ENCODE assay signal across 22 cellular contexts in the genomic region with DNA sequence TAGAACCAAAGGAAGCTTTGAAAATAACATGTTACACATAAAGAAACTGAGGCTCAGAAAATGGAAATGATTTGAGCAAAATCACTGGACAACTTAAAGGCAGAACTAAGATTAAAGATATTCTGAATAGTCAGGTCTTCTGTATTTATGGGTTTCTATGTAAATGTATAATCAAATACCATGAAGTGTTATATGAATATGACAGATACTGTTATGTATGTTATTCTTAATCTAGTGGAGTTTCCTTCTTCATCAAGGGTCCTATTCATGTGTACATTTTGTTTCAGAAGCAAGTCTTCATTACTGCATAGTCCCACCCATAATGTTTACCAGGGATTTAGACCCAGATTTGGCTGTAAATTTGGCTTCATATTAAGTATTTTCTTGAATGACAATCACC.
A peak's percentile ranks its signal among the peaks of the same experiment; 100 is the strongest.
DNase-seq lines count a peak whose midpoint lies in the region; TF ChIP-seq lines count a peak whose summit lies in the region.
"Had no signal": no experiment of that assay in that cellular context is flagged by ENCODE, and none has a peak within 500 bp of the region (broad histone marks: within the 10 kb centered on the region; RNA-seq: fewer than 3 reads in every experiment).

No MANE protein-coding gene starts in this region.

- H3K27me3 Mint-ChIP-seq in activated CD4-positive, alpha-beta memory T cell treated with anti-CD3 and anti-CD28 coated beads for 36 hours, result peaks cover 5% of the 10 kb centered on the region
- H3K27me3 Mint-ChIP-seq in activated CD4-positive, alpha-beta memory T cell treated with anti-CD3 and anti-CD28 coated beads, Interleukin-2, amount 10 ng/mL, durations not matched to agents 7 days and 5 days, result peaks cover 12% of the 10 kb centered on the region
- H3K27me3 Mint-ChIP-seq in CD14-positive monocyte (ENCODE audit: low read depth in 3 of 3), result peaks cover 0 to 2% (median 0%) of the 10 kb centered on the region in 3 donors
- peaks cover 6% of the 10 kb centered on the region for H3K27me3 Mint-ChIP-seq in activated T-helper 1 cell treated with anti-CD3 and anti-CD28 coated beads, Interleukin-12 subunit alpha, Interleukin-12 subunit beta, Interleukin-2, Interleukin-4 antibody, amounts not matched to agents 30 ng/mL and 10 ng/mL and 1 ng/mL, durations not matched to agents 14 hours and 24 hours and 36 hours (ENCODE audit: insufficient read depth)

- intact Hi-C loops in activated CD4-positive, alpha-beta memory T cell treated with anti-CD3 and anti-CD28 coated beads for 36 hours (cut with micrococcal nuclease), result loop anchor here (1.0 to 5.0 kb wide), 11 partner anchors 18 to 958 kb away; no protein-coding TSS in a partner anchor
- intact Hi-C loops in CD14-positive monocyte (cut with micrococcal nuclease), result loop anchor here in 1 of 2 donors (10.0 kb wide), 2 partner anchors 254 to 956 kb away; a partner anchor contains a TSS
- intact Hi-C loops in activated T-helper 1 cell treated with anti-CD3 and anti-CD28 coated beads, Interleukin-12 subunit alpha, Interleukin-12 subunit beta, Interleukin-2, Interleukin-4 antibody, amounts not matched to agents 30 ng/mL and 10 ng/mL and 1 ng/mL, durations not matched to agents 14 hours and 24 hours and 36 hours (cut with micrococcal nuclease), result loop anchor here (1.0 to 2.0 kb wide), 14 partner anchors 18 to 959 kb away; no protein-coding TSS in a partner anchor
- intact Hi-C loops in spleen (cut with DNase I; ENCODE audit: low total_unique reads), result no loop called here
- intact Hi-C loops in posterior cingulate gyrus (cut with DNase I), result no loop called here

- no peaks in the 10 kb centered on the region for H3K36me3 ChIP-seq in spleen
- no peaks in the 10 kb centered on the region for H3K36me3 ChIP-seq in effector memory CD4-positive, alpha-beta T cell (ENCODE audit: control insufficient read depth, insufficient read depth, low read length)
- H3K36me3 ChIP-seq: MG63 had no signal

- H3K27ac ChIP-seq in spleen, result peak overlapping the region in 6 of 8 donors; percentile 50 to 83 (median 78)
- no peak overlapping the region for H3K27ac ChIP-seq in effector memory CD4-positive, alpha-beta T cell (ENCODE audit: insufficient read depth, low read length, poor library complexity, severe bottlenecking)
- H3K27ac ChIP-seq: C4-2B, GM23248 had no signal

- H3K4me1 Mint-ChIP-seq in activated CD4-positive, alpha-beta memory T cell treated with anti-CD3 and anti-CD28 coated beads for 36 hours (ENCODE audit: low read depth), result peaks cover 49% of the 10 kb centered on the region
- peaks cover 15% of the 10 kb centered on the region for H3K4me1 Mint-ChIP-seq in activated CD4-positive, alpha-beta memory T cell treated with anti-CD3 and anti-CD28 coated beads, Interleukin-2, amount 10 ng/mL, durations not matched to agents 7 days and 5 days
- H3K4me1 Mint-ChIP-seq in CD14-positive monocyte, result peaks cover 47% of the 10 kb centered on the region
- H3K4me1 Mint-ChIP-seq in activated T-helper 1 cell treated with anti-CD3 and anti-CD28 coated beads, Interleukin-12 subunit alpha, Interleukin-12 subunit beta, Interleukin-2, Interleukin-4 antibody, amounts not matched to agents 30 ng/mL and 10 ng/mL and 1 ng/mL, durations not matched to agents 14 hours and 24 hours and 36 hours (ENCODE audit: low read depth), result peaks cover 30% of the 10 kb centered on the region

- H3K4me1 ChIP-seq in spleen, result peaks cover 0 to 52% (median 19%) of the 10 kb centered on the region in 6 donors
- H3K4me1 ChIP-seq in effector memory CD4-positive, alpha-beta T cell (ENCODE audit: control insufficient read depth, insufficient read depth, low read length, poor library complexity, severe bottlenecking), result no peaks in the 10 kb centered on the region

- TF ChIP-seq CTCF in CD14-positive monocyte (IDR thresholded peaks at IDR 0.05), result no peak
- TF ChIP-seq CTCF in spleen (IDR thresholded peaks at IDR 0.05 in 8 of 11, conservative IDR thresholded peaks at IDR 0.05 in 3 of 11), result no peak

- POLR2A ChIA-PET in activated CD4-positive, alpha-beta memory T cell treated with anti-CD3 and anti-CD28 coated beads for 36 hours (lab: Charles Lee), result no interaction called here
- POLR2A ChIA-PET in activated CD4-positive, alpha-beta memory T cell treated with anti-CD3 and anti-CD28 coated beads, Interleukin-2, amount 10 ng/mL, durations not matched to agents 7 days and 5 days (lab: Charles Lee), result no interaction called here

- CTCF ChIA-PET in activated CD4-positive, alpha-beta memory T cell treated with anti-CD3 and anti-CD28 coated beads for 36 hours (lab: Charles Lee), result no interaction called here
- CTCF ChIA-PET in activated CD4-positive, alpha-beta memory T cell treated with anti-CD3 and anti-CD28 coated beads, Interleukin-2, amount 10 ng/mL, durations not matched to agents 7 days and 5 days (lab: Charles Lee), result no interaction called here

- H3K36me3 Mint-ChIP-seq in activated CD4-positive, alpha-beta memory T cell treated with anti-CD3 and anti-CD28 coated beads for 36 hours, result peaks cover 4% of the 10 kb centered on the region
- H3K36me3 Mint-ChIP-seq in activated CD4-positive, alpha-beta memory T cell treated with anti-CD3 and anti-CD28 coated beads, Interleukin-2, amount 10 ng/mL, durations not matched to agents 7 days and 5 days (ENCODE audit: low read depth), result no peaks in the 10 kb centered on the region
- peaks cover 9 to 11% of the 10 kb centered on the region in 2 donors for H3K36me3 Mint-ChIP-seq in CD14-positive monocyte
- peaks cover 3% of the 10 kb centered on the region for H3K36me3 Mint-ChIP-seq in activated T-helper 1 cell treated with anti-CD3 and anti-CD28 coated beads, Interleukin-12 subunit alpha, Interleukin-12 subunit beta, Interleukin-2, Interleukin-4 antibody, amounts not matched to agents 30 ng/mL and 10 ng/mL and 1 ng/mL, durations not matched to agents 14 hours and 24 hours and 36 hours (ENCODE audit: low read depth)

- H3K9me3 Mint-ChIP-seq in activated CD4-positive, alpha-beta memory T cell treated with anti-CD3 and anti-CD28 coated beads for 36 hours, result no peaks in the 10 kb centered on the region
- no peaks in the 10 kb centered on the region for H3K9me3 Mint-ChIP-seq in activated CD4-positive, alpha-beta memory T cell treated with anti-CD3 and anti-CD28 coated beads, Interleukin-2, amount 10 ng/mL, durations not matched to agents 7 days and 5 days
- peaks cover 0 to 3% (median 0%) of the 10 kb centered on the region in 7 donors for H3K9me3 Mint-ChIP-seq in CD14-positive monocyte
- H3K9me3 Mint-ChIP-seq in activated T-helper 1 cell treated with anti-CD3 and anti-CD28 coated beads, Interleukin-12 subunit alpha, Interleukin-12 subunit beta, Interleukin-2, Interleukin-4 antibody, amounts not matched to agents 30 ng/mL and 10 ng/mL and 1 ng/mL, durations not matched to agents 14 hours and 24 hours and 36 hours, result no peaks in the 10 kb centered on the region
- H3K9me3 Mint-ChIP-seq: H9, HFFc6 had no signal

- DNase-seq in activated CD4-positive, alpha-beta memory T cell treated with anti-CD3 and anti-CD28 coated beads for 36 hours, result no peak
- no peak for DNase-seq in activated CD4-positive, alpha-beta memory T cell treated with anti-CD3 and anti-CD28 coated beads, Interleukin-2, amount 10 ng/mL, durations not matched to agents 7 days and 5 days
- no peak for DNase-seq in CD14-positive monocyte (ENCODE audit: low spot score)
- no peak for DNase-seq in activated T-helper 1 cell treated with anti-CD3 and anti-CD28 coated beads, Interleukin-12 subunit alpha, Interleukin-12 subunit beta, Interleukin-2, Interleukin-4 antibody, amounts not matched to agents 30 ng/mL and 10 ng/mL and 1 ng/mL, durations not matched to agents 14 hours and 24 hours and 36 hours (ENCODE audit: low spot score)
- DNase-seq in spleen, result no peak
- DNase-seq in pons (ENCODE audit: low spot score), result no peak
- DNase-seq in posterior cingulate gyrus, result no peak
- DNase-seq in effector memory CD4-positive, alpha-beta T cell, result no peak
- DNase-seq: GM23248, HFFc6, MG63, NCI-H1417 treated with DMSO at 0.1 percent for 48 hours, NCI-H187, NCI-H2107, NCI-H446 treated with DMSO at 0.1 percent for 48 hours, NCI-H526 treated with DMSO at 0.1 percent for 48 hours, PC-3, Right ventricle myocardium superior had no signal

- H3K9me3 ChIP-seq in spleen, result no peaks in the 10 kb centered on the region
- H3K9me3 ChIP-seq in effector memory CD4-positive, alpha-beta T cell (ENCODE audit: control insufficient read depth, low read length), result no peaks in the 10 kb centered on the region
- H3K9me3 ChIP-seq: MG63 had no signal

- no peak overlapping the region for H3K4me3 ChIP-seq in spleen
- H3K4me3 ChIP-seq in effector memory CD4-positive, alpha-beta T cell (ENCODE audit: insufficient read depth, low read depth, low read length, poor library complexity, severe bottlenecking), result no peak overlapping the region
- H3K4me3 ChIP-seq: GM12878, GM23248, K562, MG63 had no signal

- H3K27ac Mint-ChIP-seq in activated CD4-positive, alpha-beta memory T cell treated with anti-CD3 and anti-CD28 coated beads for 36 hours, result peak overlapping the region; percentile 11
- H3K27ac Mint-ChIP-seq in activated CD4-positive, alpha-beta memory T cell treated with anti-CD3 and anti-CD28 coated beads, Interleukin-2, amount 10 ng/mL, durations not matched to agents 7 days and 5 days, result no peak overlapping the region
- H3K27ac Mint-ChIP-seq in CD14-positive monocyte, result peak overlapping the region; percentile 90 to 98 (median 97)
- peak overlapping the region; percentile 84 for H3K27ac Mint-ChIP-seq in activated T-helper 1 cell treated with anti-CD3 and anti-CD28 coated beads, Interleukin-12 subunit alpha, Interleukin-12 subunit beta, Interleukin-2, Interleukin-4 antibody, amounts not matched to agents 30 ng/mL and 10 ng/mL and 1 ng/mL, durations not matched to agents 14 hours and 24 hours and 36 hours
- H3K27ac Mint-ChIP-seq: HFFc6 had no signal

- H3K4me3 Mint-ChIP-seq in activated CD4-positive, alpha-beta memory T cell treated with anti-CD3 and anti-CD28 coated beads for 36 hours, result no peak overlapping the region
- H3K4me3 Mint-ChIP-seq in activated CD4-positive, alpha-beta memory T cell treated with anti-CD3 and anti-CD28 coated beads, Interleukin-2, amount 10 ng/mL, durations not matched to agents 7 days and 5 days, result no peak overlapping the region
- no peak overlapping the region for H3K4me3 Mint-ChIP-seq in CD14-positive monocyte
- no peak overlapping the region for H3K4me3 Mint-ChIP-seq in activated T-helper 1 cell treated with anti-CD3 and anti-CD28 coated beads, Interleukin-12 subunit alpha, Interleukin-12 subunit beta, Interleukin-2, Interleukin-4 antibody, amounts not matched to agents 30 ng/mL and 10 ng/mL and 1 ng/mL, durations not matched to agents 14 hours and 24 hours and 36 hours
- H3K4me3 Mint-ChIP-seq: H9, HFFc6 had no signal

- no peak for TF ChIP-seq POLR2A in spleen (IDR thresholded peaks at IDR 0.05)

- no peaks in the 10 kb centered on the region for H3K27me3 ChIP-seq in spleen (replicated peaks in 1 of 7)
- H3K27me3 ChIP-seq in effector memory CD4-positive, alpha-beta T cell (replicated peaks; ENCODE audit: control insufficient read depth, insufficient read depth, low read length, poor library complexity, severe bottlenecking), result no peaks in the 10 kb centered on the region
- H3K27me3 ChIP-seq: MG63 had no signal

Comparison
In these comparisons a context has a peak if more than half of its experiments do, and no peak if none do; other contexts are left out.
1. intact Hi-C loops: an anchor here in activated CD4-positive, alpha-beta memory T cell treated with anti-CD3 and anti-CD28 coated beads for 36 hours (1.0 to 5.0 kb wide) and activated T-helper 1 cell treated with anti-CD3 and anti-CD28 coated beads, Interleukin-12 subunit alpha, Interleukin-12 subunit beta, Interleukin-2, Interleukin-4 antibody, amounts not matched to agents 30 ng/mL and 10 ng/mL and 1 ng/mL, durations not matched to agents 14 hours and 24 hours and 36 hours (1.0 to 2.0 kb wide); none called in spleen and posterior cingulate gyrus.